1 cellular context compared by ENCODE assay signal in the genomic region with DNA sequence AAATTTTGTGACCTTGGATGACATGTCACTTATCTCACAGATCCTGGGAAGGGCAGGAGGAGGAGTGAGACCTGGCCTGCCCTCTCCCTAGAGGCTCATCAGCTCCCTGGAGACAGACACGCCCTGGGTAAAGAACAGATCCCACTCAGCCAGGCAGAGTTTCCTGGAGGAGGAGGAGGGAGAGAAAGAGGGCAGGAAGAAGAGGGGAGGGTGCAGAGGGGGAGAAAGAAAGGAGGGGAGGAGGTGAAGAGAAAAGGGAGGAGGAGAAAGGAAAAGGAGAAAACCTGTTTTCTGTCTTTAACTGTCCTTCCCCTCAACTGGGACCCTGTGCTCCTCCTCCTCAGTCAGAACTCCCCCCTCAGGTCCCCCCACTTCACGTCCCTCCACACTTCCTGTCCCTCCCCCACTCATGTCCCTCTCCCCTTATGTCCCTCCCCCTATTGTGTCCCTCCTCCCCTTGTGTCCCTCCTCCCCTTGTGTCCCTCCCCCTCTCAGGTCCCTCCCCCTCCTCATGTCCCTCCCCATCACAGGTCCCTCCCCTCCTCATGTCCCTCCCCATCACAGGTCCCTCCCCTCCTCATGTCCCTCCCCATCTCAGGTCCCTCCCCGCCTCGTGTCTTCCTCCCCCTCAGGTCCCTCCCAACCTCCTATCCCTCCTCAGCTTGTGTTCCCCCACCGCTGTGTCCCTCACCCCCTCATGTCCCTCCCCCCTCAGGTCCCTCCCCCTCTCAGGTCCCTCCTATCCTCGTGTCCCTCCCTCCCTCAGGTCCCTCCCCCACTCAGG.
TF ChIP-seq lines count a peak whose summit lies in the region.

No MANE protein-coding gene starts in this region.

TF ChIP-seq in GM12878, 131 proteins besides CTCF, POLR2A, EP300 and RAD21:
- TF ChIP-seq NR2C1 (IDR thresholded peaks at IDR 0.05): no peak
- peak; percentile 23 for TF ChIP-seq MEF2B (IDR thresholded peaks at IDR 0.05; ENCODE audit: partially characterized antibody, poor library complexity, severe bottlenecking)
TF ChIP-seq in GM12878: peak in this region for 1.
